ENCODE assay signal across 21 cellular contexts in the genomic region with DNA sequence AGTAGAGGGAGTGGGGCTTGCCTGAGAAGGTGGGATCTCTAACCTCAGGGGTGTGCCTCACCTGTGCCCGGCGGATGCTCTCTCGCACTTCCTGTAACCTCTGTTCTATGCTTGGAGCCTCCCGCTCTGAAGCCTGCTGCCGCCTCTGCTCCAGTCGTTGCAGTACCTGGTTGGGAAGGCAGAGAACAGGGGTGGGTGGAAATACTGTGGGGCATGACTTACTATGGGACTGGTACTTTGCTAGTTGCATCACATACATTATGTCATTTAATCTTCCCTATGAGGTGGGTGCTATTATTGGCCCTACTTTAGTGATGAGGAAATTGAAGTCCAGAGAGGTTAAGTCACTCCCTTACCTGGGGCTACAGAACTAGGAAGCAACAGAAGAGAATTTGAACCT.
"Had no signal": no experiment of that assay in that cellular context is flagged by ENCODE, and none has a peak within 500 bp of the region (broad histone marks: within the 10 kb centered on the region; RNA-seq: fewer than 3 reads in every experiment).

No MANE protein-coding gene starts in this region.

- H3K27me3 ChIP-seq: dorsolateral prefrontal cortex, heart left ventricle, right atrium auricular region, suprapubic skin had no signal

- H3K4me3 Mint-ChIP-seq: activated CD4-positive, alpha-beta T cell treated with anti-CD3 and anti-CD28 coated beads, Interleukin-2, amount 10 ng/mL, durations not matched to agents 24 days and 14 days; activated CD8-positive, alpha-beta T cell treated with anti-CD3 and anti-CD28 coated beads, Interleukin-2, amount 10 ng/mL, durations not matched to agents 7 days and 5 days; immature natural killer cell; memory B cell; stimulated activated naive CD8-positive, alpha-beta T cell treated with anti-CD3 and anti-CD28 coated beads, Interleukin-15, Interleukin-2, amounts not matched to agents 100 ng/mL and 50 ng/mL, for 24 hours had no signal

- DNase-seq: activated CD4-positive, alpha-beta T cell treated with anti-CD3 and anti-CD28 coated beads, Interleukin-2, amount 10 ng/mL, durations not matched to agents 24 days and 14 days; activated CD4-positive, CD25-positive, alpha-beta regulatory T cell; activated CD8-positive, alpha-beta T cell treated with anti-CD3 and anti-CD28 coated beads, Interleukin-2, amount 10 ng/mL, durations not matched to agents 7 days and 5 days; activated gamma-delta T cell treated with Interleukin-2 at 50 U/mL for 16 hours; amniotic stem cell; dorsolateral prefrontal cortex; erythroblast; heart left ventricle; immature natural killer cell; kidney glomerular epithelial cell; left ventricle myocardium superior; stimulated activated CD4-positive, alpha-beta T cell treated with anti-CD3 and anti-CD28 coated beads, Interleukin-12 subunit alpha, Interleukin-12 subunit beta, amount 100 ng/mL, for 4 hours; stimulated activated CD4-positive, alpha-beta T cell treated with anti-CD3 and anti-CD28 coated beads, Interleukin-1b, Interleukin-23, amount 100 ng/mL, for 48 hours; stimulated activated CD8-positive, alpha-beta memory T cell treated with anti-CD3 and anti-CD28 coated beads, Interleukin-4, amount 100 ng/mL, for 48 hours; T-helper 1 cell; T1000 had no signal

- H3K36me3 ChIP-seq: right atrium auricular region had no signal

- H3K4me3 ChIP-seq: dorsolateral prefrontal cortex, heart left ventricle, right atrium auricular region, suprapubic skin had no signal

- H3K9me3 ChIP-seq: heart left ventricle, right atrium auricular region, suprapubic skin had no signal

- H3K27ac Mint-ChIP-seq: activated CD8-positive, alpha-beta T cell treated with anti-CD3 and anti-CD28 coated beads, Interleukin-2, amount 10 ng/mL, durations not matched to agents 7 days and 5 days; stimulated activated naive CD8-positive, alpha-beta T cell treated with anti-CD3 and anti-CD28 coated beads, Interleukin-15, Interleukin-2, amounts not matched to agents 100 ng/mL and 50 ng/mL, for 24 hours had no signal

- H3K27me3 Mint-ChIP-seq: activated CD4-positive, alpha-beta T cell treated with anti-CD3 and anti-CD28 coated beads, Interleukin-2, amount 10 ng/mL, durations not matched to agents 24 days and 14 days; memory B cell; stimulated activated naive CD8-positive, alpha-beta T cell treated with anti-CD3 and anti-CD28 coated beads, Interleukin-15, Interleukin-2, amounts not matched to agents 100 ng/mL and 50 ng/mL, for 24 hours had no signal

- ATAC-seq: activated CD8-positive, alpha-beta T cell treated with anti-CD3 and anti-CD28 coated beads, Interleukin-2, amount 10 ng/mL, durations not matched to agents 7 days and 5 days; activated naive CD4-positive, alpha-beta T cell treated with anti-CD3 and anti-CD28 coated beads, Interleukin-2, amount 50 U/mL, for 72 hours; heart left ventricle; left ventricle myocardium superior had no signal

- H3K27ac ChIP-seq: dorsolateral prefrontal cortex, heart left ventricle, right atrium auricular region, suprapubic skin had no signal

- H3K9me3 Mint-ChIP-seq: activated CD4-positive, alpha-beta T cell treated with anti-CD3 and anti-CD28 coated beads, Interleukin-2, amount 10 ng/mL, durations not matched to agents 24 days and 14 days; activated naive CD4-positive, alpha-beta T cell treated with anti-CD3 and anti-CD28 coated beads, Interleukin-2, amount 50 U/mL, for 72 hours; immature natural killer cell; memory B cell; stimulated activated naive CD8-positive, alpha-beta T cell treated with anti-CD3 and anti-CD28 coated beads, Interleukin-15, Interleukin-2, amounts not matched to agents 100 ng/mL and 50 ng/mL, for 24 hours had no signal
